Comparison of ENCODE assay signal across 8 cellular contexts in genomic region chr7:26369519-26370385, GRCh38.
A peak's percentile ranks its signal among the peaks of the same experiment; 100 is the strongest.
DNase-seq lines count a peak whose midpoint lies in the region; ATAC-seq, FAIRE-seq and TF ChIP-seq lines count a peak whose summit lies in the region.

No MANE protein-coding gene starts in this region.

- no peaks in the 10 kb centered on the region for H3K9me3 ChIP-seq in CD4-positive, alpha-beta T cell (ENCODE audit: control insufficient read depth, low read length)

- no peak for TF ChIP-seq POLR2A in erythroblast (IDR thresholded peaks at IDR 0.05; ENCODE audit: low read length)

- H3K27me3 ChIP-seq in CD4-positive, alpha-beta T cell (ENCODE audit: control insufficient read depth, insufficient read depth, low read length) = peaks cover 11% of the 10 kb centered on the region

- TF ChIP-seq CTCF in CD4-positive, alpha-beta T cell (IDR thresholded peaks at IDR 0.05) = peak; percentile 93
- TF ChIP-seq CTCF in nephron progenitor cell (IDR thresholded peaks at IDR 0.05) = peak; percentile 71

- H3K4me1 Mint-ChIP-seq in CD4-positive, alpha-beta T cell (ENCODE audit: low read depth) = peaks cover 14% of the 10 kb centered on the region
- H3K4me1 Mint-ChIP-seq in T-helper 2 cell treated with Interferon-gamma antibody and Interleukin-4, amounts not matched to agents 5 μg/mL and 100 μg/mL, for 36 hours (ENCODE audit: low read depth) = peaks cover 13% of the 10 kb centered on the region
- H3K4me1 Mint-ChIP-seq in nephron progenitor cell = peaks cover 72% of the 10 kb centered on the region

- H3K4me3 Mint-ChIP-seq in CD4-positive, alpha-beta T cell = no peak overlapping the region
- peak overlapping the region; percentile 25 for H3K4me3 Mint-ChIP-seq in T-helper 2 cell treated with Interferon-gamma antibody and Interleukin-4, amounts not matched to agents 5 μg/mL and 100 μg/mL, for 36 hours
- peak overlapping the region; percentile 66 for H3K4me3 Mint-ChIP-seq in nephron progenitor cell

- no peak overlapping the region for H3K27ac Mint-ChIP-seq in CD4-positive, alpha-beta T cell
- no peak overlapping the region for H3K27ac Mint-ChIP-seq in T-helper 2 cell treated with Interferon-gamma antibody and Interleukin-4, amounts not matched to agents 5 μg/mL and 100 μg/mL, for 36 hours
- H3K27ac Mint-ChIP-seq in nephron progenitor cell = peak overlapping the region; percentile 90

- FAIRE-seq in GM18507 (lab: Jason Lieb, UNC) = peak; percentile 85

- peaks cover 28% of the 10 kb centered on the region for H3K36me3 Mint-ChIP-seq in CD4-positive, alpha-beta T cell (ENCODE audit: low read depth)
- H3K36me3 Mint-ChIP-seq in T-helper 2 cell treated with Interferon-gamma antibody and Interleukin-4, amounts not matched to agents 5 μg/mL and 100 μg/mL, for 36 hours (ENCODE audit: low read depth) = peaks cover 45% of the 10 kb centered on the region
- H3K36me3 Mint-ChIP-seq in nephron progenitor cell (ENCODE audit: low read depth) = peaks cover 17% of the 10 kb centered on the region

- H3K9me3 Mint-ChIP-seq in CD4-positive, alpha-beta T cell = no peaks in the 10 kb centered on the region
- H3K9me3 Mint-ChIP-seq in T-helper 2 cell treated with Interferon-gamma antibody and Interleukin-4, amounts not matched to agents 5 μg/mL and 100 μg/mL, for 36 hours = no peaks in the 10 kb centered on the region
- no peaks in the 10 kb centered on the region for H3K9me3 Mint-ChIP-seq in nephron progenitor cell

- POLR2A ChIA-PET in CD4-positive, alpha-beta T cell (lab: Charles Lee) = interaction anchor here (0.9 to 1.7 kb wide), 8 partner anchors 168 to 791 kb away, joined by 3 to 9 read pairs (median 4); partner anchors contain the start of genes CBX3, HNRNPA2B1 and NFE2L3

- H3K27me3 Mint-ChIP-seq in CD4-positive, alpha-beta T cell = peaks cover 14% of the 10 kb centered on the region
- H3K27me3 Mint-ChIP-seq in T-helper 2 cell treated with Interferon-gamma antibody and Interleukin-4, amounts not matched to agents 5 μg/mL and 100 μg/mL, for 36 hours (ENCODE audit: low read depth) = no peaks in the 10 kb centered on the region
- H3K27me3 Mint-ChIP-seq in nephron progenitor cell (ENCODE audit: low read depth, poor library complexity) = no peaks in the 10 kb centered on the region

- CTCF ChIA-PET in CD4-positive, alpha-beta T cell (lab: Charles Lee) = interaction anchor here (0.6 to 3.9 kb wide), 27 partner anchors 13 to 814 kb away, joined by 3 to 39 read pairs (median 4); partner anchors contain the start of genes HOXA3, HOXA9 and SNX10

- DNase-seq in CD4-positive, alpha-beta T cell = peak in 1 of 10 experiments; percentile 3
- no peak for DNase-seq in GM18507 (ENCODE audit: extremely low spot score, insufficient read length, low read depth)
- DNase-seq in NCI-H187 (lab: John Stamatoyannopoulos, UW) = peak; percentile 36 to 46
- DNase-seq in T-helper 2 cell treated with Interferon-gamma antibody and Interleukin-4, amounts not matched to agents 5 μg/mL and 100 μg/mL, for 36 hours (ENCODE audit: low spot score) = no peak
- DNase-seq in erythroblast (lab: John Stamatoyannopoulos, UW) = peak; percentile 53 to 78
- peak; percentile 36 for DNase-seq in nephron progenitor cell

- intact Hi-C loops in CD4-positive, alpha-beta T cell (cut with DNase I, micrococcal nuclease) = loop anchor here (1.0 to 5.0 kb wide), 7 partner anchors 77 to 977 kb away; partner anchors contain the start of gene SNX10 (in 1 of the 2)

- H3K27ac ChIP-seq in CD4-positive, alpha-beta T cell (ENCODE audit: low read depth, low read length) = no peak overlapping the region

- ATAC-seq in CD4-positive, alpha-beta T cell (ENCODE audit: poor library complexity) = peak; percentile 69
- ATAC-seq in GM19035 (IDR thresholded peaks at IDR 0.05; ENCODE audit: unreplicated experiment) (no peak), GM18519 (IDR thresholded peaks at IDR 0.05; ENCODE audit: low FRiP score, unreplicated experiment) (no peak)

Comparison
In these comparisons a context has a peak if more than half of its experiments do, and no peak if none do; other contexts are left out.
1. DNase-seq: peak in NCI-H187 (2 of 2), erythroblast (2 of 2) and nephron progenitor cell (single experiment); none in GM18507 (single experiment) and T-helper 2 cell treated with Interferon-gamma antibody and Interleukin-4, amounts not matched to agents 5 μg/mL and 100 μg/mL, for 36 hours (single experiment).